Comparison of ENCODE assay signal across 9 cellular contexts in the genomic region with DNA sequence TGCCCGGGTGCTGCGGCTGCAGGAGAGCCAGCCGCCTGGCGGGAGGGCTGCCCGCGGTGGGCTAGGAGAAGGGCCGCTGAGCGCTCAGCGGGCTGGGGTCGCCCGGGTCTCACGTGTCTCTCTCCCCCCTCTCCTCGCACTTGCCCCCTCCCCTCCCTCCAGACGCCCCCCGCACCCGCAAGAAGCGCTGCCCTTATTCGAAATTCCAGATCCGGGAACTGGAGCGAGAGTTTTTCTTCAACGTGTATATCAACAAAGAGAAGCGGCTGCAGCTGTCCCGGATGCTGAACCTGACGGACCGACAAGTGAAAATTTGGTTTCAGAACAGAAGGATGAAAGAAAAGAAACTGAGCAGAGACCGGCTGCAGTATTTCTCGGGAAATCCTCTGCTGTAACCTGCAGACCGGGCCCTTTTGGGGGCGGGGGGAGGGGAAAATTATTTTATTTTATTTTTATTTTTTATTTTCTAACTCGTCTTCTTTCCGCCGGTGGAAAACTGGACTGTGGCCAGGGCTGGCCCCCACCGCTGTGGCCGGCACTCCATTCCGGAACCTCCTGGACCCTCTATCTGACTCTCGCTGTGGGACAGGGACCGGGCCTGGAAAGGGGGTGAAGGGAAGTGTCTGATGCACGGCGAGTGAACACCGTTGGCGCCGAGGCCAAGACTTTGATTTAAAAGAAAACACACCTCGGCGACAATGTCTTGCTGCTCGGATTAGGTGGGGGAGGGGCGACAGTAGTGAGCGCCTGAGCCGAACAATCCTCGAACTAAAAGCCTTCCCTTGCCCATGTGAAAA. TPM values are rescaled to one million over a fixed set of nuclear protein-coding genes. Genes with fewer than 3 reads are reported as not detected.
DNase-seq lines count a peak whose midpoint lies in the region; ATAC-seq and TF ChIP-seq lines count a peak whose summit lies in the region.
"Had no signal": no experiment of that assay in that cellular context is flagged by ENCODE, and none has a peak within 500 bp of the region (broad histone marks: within the 10 kb centered on the region; RNA-seq: fewer than 3 reads in every experiment).

No MANE protein-coding gene starts in this region.

- no peak for ATAC-seq in activated CD4-positive, alpha-beta T cell treated with anti-CD3 and anti-CD28 coated beads for 36 hours
- no peak for ATAC-seq in RWPE2 (ENCODE audit: low read depth)
- no peak for ATAC-seq in stimulated activated naive B cell treated with anti-CD40 and anti-IgM and Interleukin-4, amounts not matched to agents 10 μg/mL and 1 μg/mL and 100 μg/mL, for 72 hours (replicated peaks)

- H3K27ac ChIP-seq in RWPE2 (ENCODE audit: poor library complexity, severe bottlenecking) (no peak overlapping the region), thyroid gland (no peak overlapping the region)

- POLR2A ChIA-PET in activated CD4-positive, alpha-beta T cell treated with anti-CD3 and anti-CD28 coated beads for 36 hours (lab: Charles Lee): no interaction called here

- H3K4me1 ChIP-seq in RWPE2 (ENCODE audit: insufficient read depth, poor library complexity, severe bottlenecking): peaks cover 6% of the 10 kb centered on the region
- H3K4me1 ChIP-seq in thyroid gland: peaks cover 9 to 26% of the 10 kb centered on the region in 2 donors

- H3K27me3 ChIP-seq in RWPE2 (ENCODE audit: insufficient read depth, poor library complexity, severe bottlenecking) (peaks cover 89% of the 10 kb centered on the region), thyroid gland (peaks cover 86% of the 10 kb centered on the region)

- peak overlapping the region; percentile 15 for H3K4me3 Mint-ChIP-seq in activated CD4-positive, alpha-beta T cell treated with anti-CD3 and anti-CD28 coated beads for 36 hours
- peak overlapping the region; percentile 73 for H3K4me3 Mint-ChIP-seq in stimulated activated naive B cell treated with anti-CD40 and anti-IgM and Interleukin-4, amounts not matched to agents 10 μg/mL and 1 μg/mL and 100 μg/mL, for 72 hours

- H3K36me3 Mint-ChIP-seq in activated CD4-positive, alpha-beta T cell treated with anti-CD3 and anti-CD28 coated beads for 36 hours (ENCODE audit: low read depth): no peaks in the 10 kb centered on the region
- peaks cover 7 to 13% of the 10 kb centered on the region in 2 donors for H3K36me3 Mint-ChIP-seq in stimulated activated naive B cell treated with anti-CD40 and anti-IgM and Interleukin-4, amounts not matched to agents 10 μg/mL and 1 μg/mL and 100 μg/mL, for 72 hours

- DNase-seq in activated CD4-positive, alpha-beta T cell treated with anti-CD3 and anti-CD28 coated beads for 36 hours: peak; percentile 30
- DNase-seq in activated CD4-positive, alpha-beta T cell treated with anti-CD3 and anti-CD28 coated beads for 1 hour: no peak
- DNase-seq in RWPE2 (ENCODE audit: low spot score) (no peak), glomerular visceral epithelial cell (ENCODE audit: extremely low spot score) (peak; percentile 27), NCI-H2196 treated with DMSO at 0.1 percent for 48 hours (lab: John Stamatoyannopoulos, UW; ENCODE audit: unreplicated experiment) (no peak), NCI-H1694 (lab: John Stamatoyannopoulos, UW) (no peak), thyroid gland (no peak)
- DNase-seq in stimulated activated naive B cell treated with anti-CD40 and anti-IgM and Interleukin-4, amounts not matched to agents 10 μg/mL and 1 μg/mL and 100 μg/mL, for 72 hours: no peak

- no peak overlapping the region for H3K27ac Mint-ChIP-seq in activated CD4-positive, alpha-beta T cell treated with anti-CD3 and anti-CD28 coated beads for 36 hours
- H3K27ac Mint-ChIP-seq in stimulated activated naive B cell treated with anti-CD40 and anti-IgM and Interleukin-4, amounts not matched to agents 10 μg/mL and 1 μg/mL and 100 μg/mL, for 72 hours: peak overlapping the region; percentile 79

- CTCF ChIA-PET in activated CD4-positive, alpha-beta T cell treated with anti-CD3 and anti-CD28 coated beads for 36 hours (lab: Charles Lee): interaction anchor here (1.7 kb wide), 1 partner anchor 10 kb away, joined by 9 read pairs; the partner anchor contains the start of gene HOXC10

- TF ChIP-seq POLR2A in thyroid gland (IDR thresholded peaks at IDR 0.05): no peak

- peak overlapping the region; percentile 35 for H3K4me3 ChIP-seq in RWPE2 (ENCODE audit: severe bottlenecking)
- no peak overlapping the region for H3K4me3 ChIP-seq in thyroid gland (replicated peaks in 1 of 3)

- H3K4me1 Mint-ChIP-seq in activated CD4-positive, alpha-beta T cell treated with anti-CD3 and anti-CD28 coated beads for 36 hours: peaks cover 24% of the 10 kb centered on the region
- peaks cover 15 to 18% of the 10 kb centered on the region in 2 donors for H3K4me1 Mint-ChIP-seq in stimulated activated naive B cell treated with anti-CD40 and anti-IgM and Interleukin-4, amounts not matched to agents 10 μg/mL and 1 μg/mL and 100 μg/mL, for 72 hours

- no peaks in the 10 kb centered on the region for H3K9me3 Mint-ChIP-seq in activated CD4-positive, alpha-beta T cell treated with anti-CD3 and anti-CD28 coated beads for 36 hours (ENCODE audit: low read depth)
- peaks cover 0 to 10% of the 10 kb centered on the region in 2 donors for H3K9me3 Mint-ChIP-seq in stimulated activated naive B cell treated with anti-CD40 and anti-IgM and Interleukin-4, amounts not matched to agents 10 μg/mL and 1 μg/mL and 100 μg/mL, for 72 hours

- 4 to 6% methylated on average over 32 to 46 of the region's 49 CpGs for WGBS in thyroid gland, 2 donors

- H3K9me3 ChIP-seq in RWPE2 (ENCODE audit: severe bottlenecking) (no peaks in the 10 kb centered on the region), thyroid gland (no peaks in the 10 kb centered on the region)

- no peak for TF ChIP-seq CTCF in RWPE2 (IDR thresholded peaks at IDR 0.05; ENCODE audit: poor library complexity, severe bottlenecking)
- TF ChIP-seq CTCF in thyroid gland (IDR thresholded peaks at IDR 0.05): no peak

- peaks cover 83% of the 10 kb centered on the region for H3K27me3 Mint-ChIP-seq in activated CD4-positive, alpha-beta T cell treated with anti-CD3 and anti-CD28 coated beads for 36 hours
- peaks cover 78 to 90% of the 10 kb centered on the region in 2 donors for H3K27me3 Mint-ChIP-seq in stimulated activated naive B cell treated with anti-CD40 and anti-IgM and Interleukin-4, amounts not matched to agents 10 μg/mL and 1 μg/mL and 100 μg/mL, for 72 hours

- H3K36me3 ChIP-seq in RWPE2 (ENCODE audit: low read depth): no peaks in the 10 kb centered on the region
- no peaks in the 10 kb centered on the region for H3K36me3 ChIP-seq in thyroid gland

- intact Hi-C loops in activated CD4-positive, alpha-beta T cell treated with anti-CD3 and anti-CD28 coated beads for 36 hours (cut with DNase I, micrococcal nuclease): no loop called here
- intact Hi-C loops in thyroid gland (cut with DNase I): no loop called here

RNA-seq across cellular contexts. Expression of gene HOTAIR, which starts 0.5 kb away (rescaled TPM):
- total RNA-seq in activated CD4-positive, alpha-beta T cell treated with anti-CD3 and anti-CD28 coated beads for 36 hours: not detected
- total RNA-seq in thyroid gland: not detected
- total RNA-seq: mesenteric fat pad had no signal

RNA-seq across cellular contexts. Expression of gene HOXC11, which starts 2.3 kb away (rescaled TPM):
- total RNA-seq in activated CD4-positive, alpha-beta T cell treated with anti-CD3 and anti-CD28 coated beads for 36 hours: not detected
- total RNA-seq in thyroid gland: not detected
- total RNA-seq: mesenteric fat pad had no signal

RNA-seq across cellular contexts. Expression of gene HOXC10, which starts 9.7 kb away (rescaled TPM):
- not detected for total RNA-seq in activated CD4-positive, alpha-beta T cell treated with anti-CD3 and anti-CD28 coated beads for 36 hours
- not detected for total RNA-seq in thyroid gland

RNA-seq across cellular contexts. Expression of gene HOXC12, which starts 20.5 kb away (rescaled TPM):
- not detected for total RNA-seq in activated CD4-positive, alpha-beta T cell treated with anti-CD3 and anti-CD28 coated beads for 36 hours
- not detected for total RNA-seq in thyroid gland
- total RNA-seq: mesenteric fat pad had no signal

RNA-seq across cellular contexts. Expression of gene HOXC9, which starts 24.7 kb away (rescaled TPM):
- total RNA-seq in activated CD4-positive, alpha-beta T cell treated with anti-CD3 and anti-CD28 coated beads for 36 hours: not detected
- total RNA-seq in thyroid gland: under 1 TPM in 2 of 4 donors, not detected in 2; 0.22 to 0.27 TPM

Comparison
In these comparisons a context has a peak if more than half of its experiments do, and no peak if none do; other contexts are left out.
1. DNase-seq: peak in activated CD4-positive, alpha-beta T cell treated with anti-CD3 and anti-CD28 coated beads for 36 hours (single experiment) and glomerular visceral epithelial cell (single experiment); none in activated CD4-positive, alpha-beta T cell treated with anti-CD3 and anti-CD28 coated beads for 1 hour (single experiment), RWPE2 (single experiment), stimulated activated naive B cell treated with anti-CD40 and anti-IgM and Interleukin-4, amounts not matched to agents 10 μg/mL and 1 μg/mL and 100 μg/mL, for 72 hours (single experiment), NCI-H2196 treated with DMSO at 0.1 percent for 48 hours (single experiment), NCI-H1694 (single experiment) and thyroid gland (0 of 2).